8 cellular contexts compared by ENCODE assay signal in genomic region chr10:97543025-97543546, GRCh38. TPM values are rescaled to one million over a fixed set of nuclear protein-coding genes. Genes with fewer than 3 reads are reported as not detected.
A peak's percentile ranks its signal among the peaks of the same experiment; 100 is the strongest.
DNase-seq lines count a peak whose midpoint lies in the region; ATAC-seq and TF ChIP-seq lines count a peak whose summit lies in the region.

No MANE protein-coding gene starts in this region.

- no peaks in the 10 kb centered on the region for H3K36me3 Mint-ChIP-seq in activated naive CD4-positive, alpha-beta T cell treated with anti-CD3 and anti-CD28 coated beads, Interleukin-2, amount 10 ng/mL, durations not matched to agents 7 days and 5 days

- H3K27ac ChIP-seq in PC-3 (ENCODE audit: low read length) (peak overlapping the region; percentile 99), vagina (peak overlapping the region; percentile 93)

- no peak for TF ChIP-seq POLR2A in vagina (IDR thresholded peaks at IDR 0.05)

- peaks cover 41% of the 10 kb centered on the region for H3K4me1 ChIP-seq in PC-3 (ENCODE audit: insufficient read depth, low read length)
- H3K4me1 ChIP-seq in vagina, result peaks cover 61% of the 10 kb centered on the region

- H3K27me3 ChIP-seq in PC-3 (ENCODE audit: low read length), result no peaks in the 10 kb centered on the region
- no peaks in the 10 kb centered on the region for H3K27me3 ChIP-seq in vagina

- H3K9me3 ChIP-seq in PC-3 (ENCODE audit: low read length) (no peaks in the 10 kb centered on the region), vagina (no peaks in the 10 kb centered on the region)

- H3K79me2 ChIP-seq in PC-3 (ENCODE audit: low read length), result peaks cover 15% of the 10 kb centered on the region; the same call in 1 of the 2 replicates

- peak overlapping the region; percentile 87 for H3K9ac ChIP-seq in PC-3 (ENCODE audit: low read length)

- H3F3A ChIP-seq in PC-3 (ENCODE audit: low read length, unreplicated experiment), result no peaks in the 10 kb centered on the region

- peak; percentile 98 for DNase-seq in EH (ENCODE audit: low read depth)
- peak; percentile 88 for DNase-seq in PC-3
- DNase-seq in activated naive CD4-positive, alpha-beta T cell treated with anti-CD3 and anti-CD28 coated beads, Interleukin-2, amount 10 ng/mL, durations not matched to agents 7 days and 5 days, result peak; percentile 36
- peak; percentile 81 for DNase-seq in Right ventricle myocardium inferior (ENCODE audit: missing footprints)
- peak; percentile 78 to 98 (median 82) for DNase-seq in posterior cingulate gyrus
- peak in 1 of 2 donors; percentile 97 for DNase-seq in vagina (ENCODE audit: extremely low spot score in 2 of 2)
- no peak for DNase-seq in cerebellar cortex (ENCODE audit: low spot score)

- no peaks in the 10 kb centered on the region for H3K9me2 ChIP-seq in PC-3 (replicated peaks; ENCODE audit: low read length)

- no peaks in the 10 kb centered on the region for H3K27me3 Mint-ChIP-seq in activated naive CD4-positive, alpha-beta T cell treated with anti-CD3 and anti-CD28 coated beads, Interleukin-2, amount 10 ng/mL, durations not matched to agents 7 days and 5 days

- peaks cover 11% of the 10 kb centered on the region for H3K4me1 Mint-ChIP-seq in activated naive CD4-positive, alpha-beta T cell treated with anti-CD3 and anti-CD28 coated beads, Interleukin-2, amount 10 ng/mL, durations not matched to agents 7 days and 5 days

- no peak overlapping the region for H3K4me3 Mint-ChIP-seq in activated naive CD4-positive, alpha-beta T cell treated with anti-CD3 and anti-CD28 coated beads, Interleukin-2, amount 10 ng/mL, durations not matched to agents 7 days and 5 days

- no peaks in the 10 kb centered on the region for H3K36me3 ChIP-seq in PC-3 (ENCODE audit: low read depth, low read length)
- no peaks in the 10 kb centered on the region for H3K36me3 ChIP-seq in vagina

- H3K27ac Mint-ChIP-seq in activated naive CD4-positive, alpha-beta T cell treated with anti-CD3 and anti-CD28 coated beads, Interleukin-2, amount 10 ng/mL, durations not matched to agents 7 days and 5 days, result no peak overlapping the region

- peak; percentile 76 for ATAC-seq in PC-3
- ATAC-seq in Right ventricle myocardium inferior, result peak; percentile 83
- no peak for ATAC-seq in HG03045 (IDR thresholded peaks at IDR 0.05; ENCODE audit: unreplicated experiment)

- H3K4me3 ChIP-seq in PC-3 (ENCODE audit: low read length) (peak overlapping the region; percentile 23; the same call in 1 of the 2 replicates), vagina (peak overlapping the region in 1 of 2 donors; percentile 23)

- CTCF ChIA-PET in PC-3 (lab: Charles Lee), result no interaction called here
- CTCF ChIA-PET in activated naive CD4-positive, alpha-beta T cell treated with anti-CD3 and anti-CD28 coated beads, Interleukin-2, amount 10 ng/mL, durations not matched to agents 7 days and 5 days (lab: Charles Lee), result interaction anchor here (1.3 to 2.5 kb wide), 3 partner anchors 9 to 11 kb away, joined by 5 read pairs; no protein-coding TSS in a partner anchor

- intact Hi-C loops in PC-3 (cut with micrococcal nuclease), result loop anchor here (2.0 to 5.0 kb wide), 2 partner anchors 44 to 61 kb away; partner anchors contain the start of genes MMS19 and UBTD1
- intact Hi-C loops in Right ventricle myocardium inferior (cut with DNase I), result no loop called here
- intact Hi-C loops in posterior cingulate gyrus (cut with DNase I), result loop anchor here (2.0 kb wide), 1 partner anchor 44 kb away; the partner anchor contains the start of genes MMS19 and UBTD1
- intact Hi-C loops in vagina (cut with DNase I), result loop anchor here (5.0 kb wide), 1 partner anchor 46 kb away; the partner anchor contains the start of genes MMS19 and UBTD1

- H4K20me1 ChIP-seq in PC-3 (ENCODE audit: low read length), result no peaks in the 10 kb centered on the region

- no peaks in the 10 kb centered on the region for H3K9me3 Mint-ChIP-seq in activated naive CD4-positive, alpha-beta T cell treated with anti-CD3 and anti-CD28 coated beads, Interleukin-2, amount 10 ng/mL, durations not matched to agents 7 days and 5 days

- TF ChIP-seq CTCF in PC-3 (conservative IDR thresholded peaks at IDR 0.05; ENCODE audit: low read depth, low read length), result no peak
- peak in 1 of 3 experiments; percentile 4 for TF ChIP-seq CTCF in vagina (IDR thresholded peaks at IDR 0.05)

- peak overlapping the region; percentile 76 for H3K4me2 ChIP-seq in PC-3 (ENCODE audit: low read length)

- no TSS peak for BruUV-seq in PC-3 (replicated peaks; lab: Mats Ljungman, UMichigan)

- POLR2A ChIA-PET in PC-3 (lab: Charles Lee; ENCODE audit: unreplicated experiment), result no interaction called here

- H2AFZ ChIP-seq in PC-3 (ENCODE audit: low read length), result no peak overlapping the region; the same call in 1 of the 2 replicates

RNA-seq across cellular contexts. Expression of gene ANKRD2, which starts 29.5 kb away (rescaled TPM):
- total RNA-seq in PC-3 (2014; rRNA removed), result 1.7 and 1.8 TPM in 2 replicates
- 418 TPM for total RNA-seq in Right ventricle myocardium inferior
- not detected for total RNA-seq in vagina

RNA-seq across cellular contexts. Expression of gene HOGA1, which starts 41.1 kb away (rescaled TPM):
- total RNA-seq in PC-3 (2014; rRNA removed), result 0.15 TPM in 1 of 2 replicates, not detected in the other
- total RNA-seq in Right ventricle myocardium inferior, result 15.6 TPM
- total RNA-seq in vagina, result 0.98 TPM

RNA-seq across cellular contexts. Expression of gene UBTD1, which starts 44.4 kb away (rescaled TPM):
- total RNA-seq in PC-3 (2014; rRNA removed) (18.5 and 32.3 TPM in 2 replicates), Right ventricle myocardium inferior (26.6 TPM), vagina (18.4 TPM)

RNA-seq across cellular contexts. Expression of gene MMS19, which starts 44.9 kb away (rescaled TPM):
- total RNA-seq in PC-3 (2014; rRNA removed), result 65.5 and 78.2 TPM in 2 replicates
- total RNA-seq in Right ventricle myocardium inferior, result 37.7 TPM
- 92.6 TPM for total RNA-seq in vagina

RNA-seq across cellular contexts. Expression of gene C10orf62, which starts 46.4 kb away (rescaled TPM):
- not detected in 2 replicates for total RNA-seq in PC-3 (2014; rRNA removed)
- total RNA-seq in Right ventricle myocardium inferior, result 0.97 TPM
- total RNA-seq in vagina, result not detected

Comparison
In these comparisons a context has a peak if more than half of its experiments do, and no peak if none do; other contexts are left out.
1. RNA of gene ANKRD2, which starts 29.5 kb away (total RNA-seq): 418 TPM in Right ventricle myocardium inferior (single experiment); 1.7 to 1.8 TPM in PC-3 and not detected in vagina (single experiment); every median in the first group is over 100 times any median in the second.